2 cellular contexts compared by ENCODE assay signal in the genomic region with DNA sequence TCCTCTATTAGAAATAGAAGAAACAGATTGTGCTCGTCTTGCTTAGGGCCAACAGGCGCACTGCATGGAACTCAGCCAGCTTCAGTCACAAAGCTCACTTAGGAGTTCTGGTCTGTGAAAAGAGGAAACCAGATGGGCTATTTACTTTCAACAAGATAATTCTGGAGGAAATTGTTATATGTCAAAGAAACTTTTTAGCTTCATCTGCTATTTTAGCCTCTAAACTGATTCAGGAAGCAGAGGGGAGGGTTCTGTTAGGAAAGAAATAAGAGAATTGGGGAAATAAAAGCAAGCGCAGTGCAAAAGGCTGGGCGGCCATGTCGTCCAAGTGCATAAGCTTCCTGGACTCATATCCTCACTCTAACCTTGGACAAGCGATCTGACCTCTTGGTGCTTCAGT.
TF ChIP-seq lines count a peak whose summit lies in the region.

No MANE protein-coding gene starts in this region.

TF ChIP-seq in liver, 16 proteins besides CTCF, POLR2A, EP300 and RAD21:
- TF ChIP-seq YY1 (IDR thresholded peaks at IDR 0.05), result no peak
- no peak for TF ChIP-seq HNF4G (IDR thresholded peaks at IDR 0.05)
- peak; percentile 63 for TF ChIP-seq NR2F2 (IDR thresholded peaks at IDR 0.05)

TF ChIP-seq in HepG2, 621 proteins besides CTCF, POLR2A, EP300 and RAD21:
- TF ChIP-seq ZNF101 (CRISPR knock-in tag; IDR thresholded peaks at IDR 0.05; ENCODE audit: borderline replicate concordance, low read depth) (no peak), ZNF576 (CRISPR knock-in tag; IDR thresholded peaks at IDR 0.05) (no peak), REXO4 (CRISPR knock-in tag; IDR thresholded peaks at IDR 0.05; ENCODE audit: borderline replicate concordance) (no peak), RFX5 (IDR thresholded peaks at IDR 0.05; ENCODE audit: low read depth, low read length) (no peak), AGO2 (optimal IDR thresholded peaks at IDR 0.05; ENCODE audit: low read depth, low read length) (no peak)
- TF ChIP-seq, protein P1, sequence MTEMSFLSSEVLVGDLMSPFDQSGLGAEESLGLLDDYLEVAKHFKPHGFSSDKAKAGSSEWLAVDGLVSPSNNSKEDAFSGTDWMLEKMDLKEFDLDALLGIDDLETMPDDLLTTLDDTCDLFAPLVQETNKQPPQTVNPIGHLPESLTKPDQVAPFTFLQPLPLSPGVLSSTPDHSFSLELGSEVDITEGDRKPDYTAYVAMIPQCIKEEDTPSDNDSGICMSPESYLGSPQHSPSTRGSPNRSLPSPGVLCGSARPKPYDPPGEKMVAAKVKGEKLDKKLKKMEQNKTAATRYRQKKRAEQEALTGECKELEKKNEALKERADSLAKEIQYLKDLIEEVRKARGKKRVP (CRISPR knock-in tag; IDR thresholded peaks at IDR 0.05), result no peak
- TF ChIP-seq, protein P2, sequence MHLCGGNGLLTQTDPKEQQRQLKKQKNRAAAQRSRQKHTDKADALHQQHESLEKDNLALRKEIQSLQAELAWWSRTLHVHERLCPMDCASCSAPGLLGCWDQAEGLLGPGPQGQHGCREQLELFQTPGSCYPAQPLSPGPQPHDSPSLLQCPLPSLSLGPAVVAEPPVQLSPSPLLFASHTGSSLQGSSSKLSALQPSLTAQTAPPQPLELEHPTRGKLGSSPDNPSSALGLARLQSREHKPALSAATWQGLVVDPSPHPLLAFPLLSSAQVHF (CRISPR knock-in tag; IDR thresholded peaks at IDR 0.05), result no peak
